1 cellular context compared by ENCODE assay signal in genomic region chr11:108645956-108646355, GRCh38.
TF ChIP-seq lines count a peak whose summit lies in the region.

No MANE protein-coding gene starts in this region.

TF ChIP-seq in GM23338, 12 proteins besides CTCF, POLR2A, EP300 and RAD21 (continued from another document):
- TF ChIP-seq ETS1 (IDR thresholded peaks at IDR 0.05) (no peak), REST (IDR thresholded peaks at IDR 0.05; ENCODE audit: unreplicated experiment) (no peak), ZNF114 (CRISPR knock-in tag; IDR thresholded peaks at IDR 0.05) (no peak), ZNF331 (CRISPR knock-in tag; IDR thresholded peaks at IDR 0.05; ENCODE audit: low read depth) (no peak), POLR2AphosphoS5 (IDR thresholded peaks at IDR 0.05; ENCODE audit: low read depth) (no peak), EZH2phosphoT487 (IDR thresholded peaks at IDR 0.05; ENCODE audit: unreplicated experiment) (no peak), STAT1 (IDR thresholded peaks at IDR 0.05; ENCODE audit: unreplicated experiment) (no peak), JUNB (IDR thresholded peaks at IDR 0.05; ENCODE audit: unreplicated experiment) (no peak)
TF ChIP-seq in GM23338: peak in this region for 0.
